ENCODE assay signal across 26 cellular contexts in genomic region chr18:61681065-61681464, GRCh38.
"Had no signal": no experiment of that assay in that cellular context is flagged by ENCODE, and none has a peak within 500 bp of the region (broad histone marks: within the 10 kb centered on the region; RNA-seq: fewer than 3 reads in every experiment).

No MANE protein-coding gene starts in this region.

- FAIRE-seq: endometrium, endothelial cell of umbilical vein had no signal

- H3K27ac ChIP-seq: colonic mucosa, coronary artery, dorsolateral prefrontal cortex, epithelial cell of prostate, esophagus muscularis mucosa, esophagus squamous epithelium, foreskin keratinocyte, gastrocnemius medialis, gastroesophageal sphincter, heart left ventricle, heart right ventricle had no signal

- H3K4me3 ChIP-seq: colonic mucosa, coronary artery, dorsolateral prefrontal cortex, esophagus muscularis mucosa, esophagus squamous epithelium, gastrocnemius medialis, gastroesophageal sphincter, heart left ventricle, heart right ventricle had no signal

- H3K4me1 ChIP-seq: colonic mucosa, esophagus muscularis mucosa, esophagus squamous epithelium, foreskin keratinocyte, gastrocnemius medialis, gastroesophageal sphincter had no signal

- DNase-seq: colonic mucosa; cortex of kidney; dermis blood vessel endothelial cell; dorsolateral prefrontal cortex; effector CD4-positive, alpha-beta T cell; effector CD8-positive, alpha-beta T cell; effector memory CD4-positive, alpha-beta T cell; effector memory CD8-positive, alpha-beta T cell; endodermal cell; erythroblast; esophagus squamous epithelium; foreskin fibroblast; foreskin keratinocyte; foreskin melanocyte; gastrocnemius medialis; glutamatergic neuron; head of caudate nucleus; heart left ventricle; heart right ventricle had no signal

- ATAC-seq: effector memory CD8-positive, alpha-beta T cell; esophagus mucosa; foreskin keratinocyte; gastrocnemius medialis; gastroesophageal sphincter; heart left ventricle; heart right ventricle had no signal

- H3K27me3 ChIP-seq: colonic mucosa, dorsolateral prefrontal cortex, esophagus muscularis mucosa, esophagus squamous epithelium, foreskin keratinocyte, gastrocnemius medialis, gastroesophageal sphincter, heart left ventricle, heart right ventricle had no signal

- H3K36me3 ChIP-seq: colonic mucosa, esophagus muscularis mucosa, esophagus squamous epithelium, gastrocnemius medialis, gastroesophageal sphincter, heart left ventricle, heart right ventricle had no signal
